8 cellular contexts compared by ENCODE assay signal in genomic region chr22:37566903-37567798, GRCh38. TPM values are rescaled to one million over a fixed set of nuclear protein-coding genes. Genes with fewer than 3 reads are reported as not detected.
A peak's percentile ranks its signal among the peaks of the same experiment; 100 is the strongest.
DNase-seq lines count a peak whose midpoint lies in the region; ATAC-seq and TF ChIP-seq lines count a peak whose summit lies in the region.

No MANE protein-coding gene starts in this region.

- ATAC-seq in heart left ventricle (peak; percentile 32 to 67 (median 50)), HG02938 (IDR thresholded peaks at IDR 0.05; ENCODE audit: unreplicated experiment) (no peak)

- no peaks in the 10 kb centered on the region for H3K9me3 Mint-ChIP-seq in activated naive CD8-positive, alpha-beta T cell treated with anti-CD3 and anti-CD28 coated beads for 36 hours

- no peak overlapping the region for H3K4me3 ChIP-seq in heart left ventricle

- H3K4me1 ChIP-seq in heart left ventricle = peaks cover 12 to 85% (median 62%) of the 10 kb centered on the region in 12 donors

- peaks cover 0 to 38% (median 27%) of the 10 kb centered on the region in 9 donors for H3K36me3 ChIP-seq in heart left ventricle

- peak; percentile 94 for TF ChIP-seq RAD21 in Ishikawa (IDR thresholded peaks at IDR 0.05; ENCODE audit: low read depth)

- peaks cover 0 to 6% (median 0%) of the 10 kb centered on the region in 9 donors for H3K27me3 ChIP-seq in heart left ventricle

- no peak overlapping the region for H3K4me3 Mint-ChIP-seq in activated naive CD8-positive, alpha-beta T cell treated with anti-CD3 and anti-CD28 coated beads for 36 hours

- no peaks in the 10 kb centered on the region for H3K36me3 Mint-ChIP-seq in activated naive CD8-positive, alpha-beta T cell treated with anti-CD3 and anti-CD28 coated beads for 36 hours

- H3K27ac ChIP-seq in heart left ventricle = peak overlapping the region in 10 of 12 donors; percentile 43 to 100 (median 64)

- DNase-seq in ACHN = peak; percentile 60
- peak; percentile 92 for DNase-seq in GM13977 (ENCODE audit: low spot score)
- peak; percentile 76 for DNase-seq in T follicular helper cell (ENCODE audit: low read depth)
- DNase-seq in activated naive CD8-positive, alpha-beta T cell treated with anti-CD3 and anti-CD28 coated beads for 36 hours = peak; percentile 90
- DNase-seq in heart left ventricle = peak; percentile 75 to 91 (median 79)
- peak; percentile 84 for DNase-seq in retina

- TF ChIP-seq CTCF in GM13977 (IDR thresholded peaks at IDR 0.05; ENCODE audit: extremely low read depth, insufficient read depth, missing control alignments) (peak; percentile 95), heart left ventricle (IDR thresholded peaks at IDR 0.05) (peak; percentile 89 to 97 (median 92))

- peak overlapping the region; percentile 36 for H3K27ac Mint-ChIP-seq in activated naive CD8-positive, alpha-beta T cell treated with anti-CD3 and anti-CD28 coated beads for 36 hours

- H3K27me3 Mint-ChIP-seq in activated naive CD8-positive, alpha-beta T cell treated with anti-CD3 and anti-CD28 coated beads for 36 hours = peaks cover 32% of the 10 kb centered on the region

- H3K9me3 ChIP-seq in heart left ventricle = no peaks in the 10 kb centered on the region

- TF ChIP-seq EP300 in Ishikawa (IDR thresholded peaks at IDR 0.05; ENCODE audit: borderline replicate concordance) = no peak

- intact Hi-C loops in heart left ventricle (cut with DNase I) = loop anchor here in 7 of 10 donors (1.0 to 5.0 kb wide), 6 partner anchors 22 to 250 kb away; no protein-coding TSS in a partner anchor

- WGBS in heart left ventricle, 4 donors = 35 to 49% (median 37%) methylated on average over 10 to 16 of the region's 16 CpGs

- in situ Hi-C loops in ACHN (cut with HindIII; ENCODE audit: low pct_ligation_motif_present, low pct_unique_long_range_greater_than_20kb, low sequenced_read_pairs) (no loop called here), GM13977 (cut with MboI; ENCODE audit: low pct_unique_long_range_greater_than_20kb, low sequenced_read_pairs, unreplicated experiment) (no loop called here)

- no peak for TF ChIP-seq POLR2A in heart left ventricle (IDR thresholded peaks at IDR 0.05)

- peaks cover 20% of the 10 kb centered on the region for H3K4me1 Mint-ChIP-seq in activated naive CD8-positive, alpha-beta T cell treated with anti-CD3 and anti-CD28 coated beads for 36 hours

TF ChIP-seq in Ishikawa, 13 proteins besides CTCF, POLR2A, EP300 and RAD21:
- TF ChIP-seq MAX (IDR thresholded peaks at IDR 0.05) (0 out of 2 replicates have a peak, but pooled peaks have one; percentile 8), NFIC (IDR thresholded peaks at IDR 0.05) (no peak)

RNA-seq across cellular contexts. Expression of gene CDC42EP1, which starts 6.9 kb away (rescaled TPM):
- total RNA-seq in activated naive CD8-positive, alpha-beta T cell treated with anti-CD3 and anti-CD28 coated beads for 36 hours = under 1 TPM; 0.25 to 0.32 TPM
- total RNA-seq in heart left ventricle = 10 to 100 TPM; 11.9 to 34.9 (median 23.8) TPM
- 10 to 100 TPM; 10.4 to 17.7 TPM for polyA plus RNA-seq in heart left ventricle

RNA-seq across cellular contexts. Expression of gene LGALS2, which starts 12.7 kb away (rescaled TPM):
- total RNA-seq in activated naive CD8-positive, alpha-beta T cell treated with anti-CD3 and anti-CD28 coated beads for 36 hours = not detected
- total RNA-seq in heart left ventricle = 10 to 100 TPM in 1 of 9 donors, 1 to 10 TPM in 1, not detected in 7; 5.3 to 10.3 TPM
- under 1 TPM in 1 of 2 donors, not detected in 1; 0.17 TPM for polyA plus RNA-seq in heart left ventricle

RNA-seq across cellular contexts. Expression of gene GGA1, which starts 41.5 kb away (rescaled TPM):
- total RNA-seq in activated naive CD8-positive, alpha-beta T cell treated with anti-CD3 and anti-CD28 coated beads for 36 hours = 10 to 100 TPM; 56.3 to 61.9 TPM
- total RNA-seq in heart left ventricle = 10 to 100 TPM; 22.7 to 45.7 (median 27.4) TPM
- polyA plus RNA-seq in heart left ventricle = 10 to 100 TPM; 27.4 to 39.4 TPM

RNA-seq across cellular contexts. Expression of gene CARD10, which starts 47.9 kb away (rescaled TPM):
- total RNA-seq in activated naive CD8-positive, alpha-beta T cell treated with anti-CD3 and anti-CD28 coated beads for 36 hours = under 1 TPM; 0.06 to 0.14 TPM
- total RNA-seq in heart left ventricle = 10 to 100 TPM in 3 of 9 donors, 1 to 10 TPM in 6; 5.2 to 12.6 (median 8.1) TPM
- 10 to 100 TPM in 1 of 2 donors, 1 to 10 TPM in 1; 7.8 to 13.9 TPM for polyA plus RNA-seq in heart left ventricle

Comparison
In these comparisons a context has a peak if more than half of its experiments do, and no peak if none do; other contexts are left out.
1. RNA of gene CDC42EP1, which starts 6.9 kb away (total RNA-seq): 11.9 to 34.9 TPM in heart left ventricle; 0.25 to 0.32 TPM in activated naive CD8-positive, alpha-beta T cell treated with anti-CD3 and anti-CD28 coated beads for 36 hours; every median in the first group is over 4 times any median in the second.
2. Peak in every context shown above with its lines, with median percentiles within 50 percentile points of each other: DNase-seq.